In the genomic region with DNA sequence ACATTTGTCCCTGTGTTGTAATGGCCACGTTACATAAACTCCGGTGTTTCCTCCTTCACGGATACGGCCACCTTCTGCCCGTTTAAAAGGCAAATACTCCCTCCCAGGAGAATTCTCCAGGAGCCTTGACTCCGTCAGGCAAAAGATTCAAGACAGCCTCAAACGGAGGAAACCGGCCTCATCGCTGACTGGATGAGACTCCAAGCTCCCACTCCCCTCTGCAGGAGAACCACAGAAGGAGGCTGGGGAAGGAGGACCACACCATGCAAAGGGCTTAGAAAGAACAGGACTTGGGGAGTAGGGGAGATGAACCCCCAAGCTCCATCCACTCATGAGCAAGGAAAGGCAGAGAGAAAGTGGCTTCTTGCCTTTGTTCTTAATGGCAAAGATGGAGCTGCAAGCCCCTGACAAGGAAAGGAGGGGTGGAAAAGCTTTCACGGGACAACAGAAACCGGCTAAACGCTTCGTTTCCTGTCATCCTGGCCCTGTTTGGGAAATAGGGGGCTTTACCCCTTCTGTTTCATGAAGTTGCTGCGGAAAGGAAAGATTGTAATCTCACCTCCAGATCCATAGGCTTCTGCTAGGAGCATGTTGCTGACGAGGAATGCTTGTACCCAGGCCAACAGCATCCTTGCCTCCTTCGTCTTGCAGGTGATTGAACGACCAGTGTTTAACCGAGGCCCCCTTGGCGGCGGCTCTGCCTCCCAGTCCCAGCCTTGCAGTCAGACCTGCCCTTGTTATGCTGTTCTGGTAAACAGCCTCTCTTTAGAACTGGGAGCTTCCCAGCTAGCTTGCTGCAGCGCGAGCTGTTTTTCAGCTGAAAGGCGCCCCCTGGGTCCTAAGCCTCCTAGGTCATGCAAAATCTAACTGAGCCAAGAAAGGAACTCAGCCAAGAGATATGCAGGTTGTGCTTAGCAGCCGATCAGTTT, we compare ENCODE assay signal across 8 cellular contexts. TPM values are rescaled to one million over a fixed set of nuclear protein-coding genes. Genes with fewer than 3 reads are reported as not detected.
A peak's percentile ranks its signal among the peaks of the same experiment; 100 is the strongest.
DNase-seq lines count a peak whose midpoint lies in the region; ATAC-seq and TF ChIP-seq lines count a peak whose summit lies in the region.

Gene PIK3IP1 (minus strand): TSS at position 773 of the 929 bp plus-strand sequence. CDS start 144 bp downstream, at position 629.

- H3K4me1 Mint-ChIP-seq in naive B cell: peaks cover 49 to 74% (median 72%) of the 10 kb centered on the region in 3 donors

- H3K36me3 Mint-ChIP-seq in naive B cell: peaks cover 17 to 24% of the 10 kb centered on the region in 2 donors

- H3K9me3 Mint-ChIP-seq in naive B cell: no peaks in the 10 kb centered on the region

- H3K4me3 Mint-ChIP-seq in naive B cell: peak within 1 kb of the TSS; percentile 90 to 100 (median 99)

- peak; percentile 26 to 32 for ATAC-seq in naive B cell (ENCODE audit: low read depth in 2 of 2)
- ATAC-seq in HG03457 (IDR thresholded peaks at IDR 0.05; ENCODE audit: unreplicated experiment): no peak

- peak; percentile 61 for DNase-seq in GM12864 (ENCODE audit: low read depth)
- peak; percentile 91 for DNase-seq in Kasumi-1 (lab: John Stamatoyannopoulos, UW)
- DNase-seq in activated T-helper 9 cell treated with anti-CD3 and anti-CD28 coated beads, Interleukin-2, amount 50 U/mL, for 16 hours (ENCODE audit: low read depth): peak; percentile 69
- DNase-seq in fibroblast of mammary gland (ENCODE audit: low read depth): peak; percentile 87
- DNase-seq in naive B cell: peak; percentile 81
- peak; percentile 72 to 75 for DNase-seq in stimulated activated CD8-positive, alpha-beta memory T cell treated with anti-CD3 and anti-CD28 coated beads, Interleukin-7, amount 100 ng/mL, for 4 hours (ENCODE audit: low read depth in 2 of 2)

- peak within 1 kb of the TSS; percentile 99 to 100 (median 100) for H3K27ac Mint-ChIP-seq in naive B cell

- TF ChIP-seq CTCF in GM12864 (IDR thresholded peaks at IDR 0.05; ENCODE audit: low read depth, low read length, missing control alignments): peak; percentile 58
- TF ChIP-seq CTCF in fibroblast of mammary gland (conservative IDR thresholded peaks at IDR 0.05; ENCODE audit: control insufficient read depth, insufficient read depth, low read depth, low read length): peak; percentile 38

- peak; percentile 88 for TF ChIP-seq POLR2A in Raji (IDR thresholded peaks at IDR 0.05; ENCODE audit: insufficient read depth, low read depth, low read length)

- H3K4me3 ChIP-seq in GM12864 (ENCODE audit: low read depth, low read length) (peak within 1 kb of the TSS; percentile 74), fibroblast of mammary gland (ENCODE audit: control insufficient read depth, low read depth, low read length) (peak within 1 kb of the TSS; percentile 71)

- no peaks in the 10 kb centered on the region for H3K27me3 Mint-ChIP-seq in naive B cell

RNA-seq across cellular contexts. Expression of gene PIK3IP1, which starts in this region (rescaled TPM):
- polyA plus RNA-seq in naive B cell (ENCODE audit: low read depth in 6 of 6): 100 to 1,000 TPM; 107 to 235 (median 181) TPM
